30 cellular contexts compared by ENCODE assay signal in genomic region chr15:57594479-57594878, GRCh38. TPM values are rescaled to one million over a fixed set of nuclear protein-coding genes. Genes with fewer than 3 reads are reported as not detected.
DNase-seq lines count a peak whose midpoint lies in the region; ATAC-seq, FAIRE-seq and TF ChIP-seq lines count a peak whose summit lies in the region.
"Had no signal": no experiment of that assay in that cellular context is flagged by ENCODE, and none has a peak within 500 bp of the region (broad histone marks: within the 10 kb centered on the region; RNA-seq: fewer than 3 reads in every experiment).

No MANE protein-coding gene starts in this region.

- H3K27ac ChIP-seq in left ventricle myocardium inferior (replicated peaks) (peak overlapping the region; percentile 95), sigmoid colon (peak overlapping the region; percentile 68 to 91 (median 82))
- H3K27ac ChIP-seq: SJSA1, VCaP had no signal

- H3K36me3 Mint-ChIP-seq in endothelial cell (ENCODE audit: low read depth, unreplicated experiment), result peaks cover 24% of the 10 kb centered on the region
- H3K36me3 Mint-ChIP-seq: activated naive CD8-positive, alpha-beta T cell treated with anti-CD3 and anti-CD28 coated beads for 36 hours; CD4-positive, alpha-beta memory T cell; stimulated activated memory B cell treated with anti-CD40 and anti-IgM and Interleukin-4, amounts not matched to agents 10 μg/mL and 1 μg/mL and 100 μg/mL, for 72 hours had no signal

- peaks cover 67% of the 10 kb centered on the region for H3K4me1 Mint-ChIP-seq in endothelial cell (ENCODE audit: unreplicated experiment)

- H3K27me3 ChIP-seq in left ventricle myocardium inferior (ENCODE audit: low read depth) (no peaks in the 10 kb centered on the region), sigmoid colon (no peaks in the 10 kb centered on the region)

- WGBS in sigmoid colon, 2 donors, result 90 to 93% methylated on average over 6 of the region's 6 CpGs

- H3K9me3 ChIP-seq in left ventricle myocardium inferior (replicated peaks) (no peaks in the 10 kb centered on the region), sigmoid colon (no peaks in the 10 kb centered on the region)
- H3K9me3 ChIP-seq: SJSA1 had no signal

- intact Hi-C loops in left ventricle myocardium inferior (cut with micrococcal nuclease) (no loop called here), left ventricle myocardium superior (cut with micrococcal nuclease) (no loop called here), sigmoid colon (cut with DNase I) (no loop called here)

- peak; percentile 13 for FAIRE-seq in urothelium cell line (lab: Jason Lieb, UNC)

- ATAC-seq in left ventricle myocardium superior, result no peak
- ATAC-seq: HCT116; stimulated activated memory B cell treated with anti-CD40 and anti-IgM and Interleukin-4, amounts not matched to agents 10 μg/mL and 1 μg/mL and 100 μg/mL, for 72 hours had no signal

- H3K27me3 Mint-ChIP-seq in endothelial cell (ENCODE audit: unreplicated experiment), result peaks cover 7% of the 10 kb centered on the region

- no peak overlapping the region for H3K27ac Mint-ChIP-seq in endothelial cell (ENCODE audit: unreplicated experiment)
- H3K27ac Mint-ChIP-seq: activated naive CD8-positive, alpha-beta T cell treated with anti-CD3 and anti-CD28 coated beads for 36 hours; activated T-cell treated with anti-CD3 and anti-CD28 coated beads, Interleukin-2, amount 50 U/mL, for 24 hours; CD4-positive, alpha-beta memory T cell; dendritic cell treated with granulocyte-macrophage colony-stimulating factor and Interleukin-4, amounts not matched to agents 40 ng/mL and 50 ng/mL, for 4 days; immature natural killer cell; stimulated activated memory B cell treated with anti-CD40 and anti-IgM and Interleukin-4, amounts not matched to agents 10 μg/mL and 1 μg/mL and 100 μg/mL, for 72 hours had no signal

- no peaks in the 10 kb centered on the region for H3K9me3 Mint-ChIP-seq in endothelial cell (ENCODE audit: unreplicated experiment)
- H3K9me3 Mint-ChIP-seq: activated naive CD8-positive, alpha-beta T cell treated with anti-CD3 and anti-CD28 coated beads for 36 hours; activated T-cell treated with anti-CD3 and anti-CD28 coated beads, Interleukin-2, amount 50 U/mL, for 24 hours; CD4-positive, alpha-beta memory T cell; dendritic cell treated with granulocyte-macrophage colony-stimulating factor and Interleukin-4, amounts not matched to agents 40 ng/mL and 50 ng/mL, for 4 days; immature natural killer cell; stimulated activated memory B cell treated with anti-CD40 and anti-IgM and Interleukin-4, amounts not matched to agents 10 μg/mL and 1 μg/mL and 100 μg/mL, for 72 hours had no signal

- H3K4me3 Mint-ChIP-seq in endothelial cell (ENCODE audit: unreplicated experiment), result peak overlapping the region; percentile 76
- H3K4me3 Mint-ChIP-seq: activated naive CD8-positive, alpha-beta T cell treated with anti-CD3 and anti-CD28 coated beads for 36 hours; activated T-cell treated with anti-CD3 and anti-CD28 coated beads, Interleukin-2, amount 50 U/mL, for 24 hours; dendritic cell treated with granulocyte-macrophage colony-stimulating factor and Interleukin-4, amounts not matched to agents 40 ng/mL and 50 ng/mL, for 4 days; immature natural killer cell; stimulated activated memory B cell treated with anti-CD40 and anti-IgM and Interleukin-4, amounts not matched to agents 10 μg/mL and 1 μg/mL and 100 μg/mL, for 72 hours had no signal

- TF ChIP-seq CTCF in left ventricle myocardium inferior (IDR thresholded peaks at IDR 0.05; ENCODE audit: borderline replicate concordance), result no peak
- no peak for TF ChIP-seq CTCF in endothelial cell (IDR thresholded peaks at IDR 0.05; ENCODE audit: unreplicated experiment)
- no peak for TF ChIP-seq CTCF in sigmoid colon (IDR thresholded peaks at IDR 0.05)

- H3K36me3 ChIP-seq in left ventricle myocardium inferior (peaks cover 4% of the 10 kb centered on the region), sigmoid colon (no peaks in the 10 kb centered on the region)
- H3K36me3 ChIP-seq: SJSA1 had no signal

- TF ChIP-seq POLR2A in sigmoid colon (IDR thresholded peaks at IDR 0.05), result no peak

- H3K4me1 ChIP-seq in left ventricle myocardium inferior (peaks cover 72% of the 10 kb centered on the region), sigmoid colon (peaks cover 0 to 70% (median 63%) of the 10 kb centered on the region in 4 donors)

- H3K4me3 ChIP-seq in left ventricle myocardium inferior (peak overlapping the region; percentile 88), sigmoid colon (no peak overlapping the region)
- H3K4me3 ChIP-seq: SJSA1 had no signal

- no peak for DNase-seq in left ventricle myocardium inferior
- no peak for DNase-seq in left ventricle myocardium superior
- no peak for DNase-seq in endothelial cell (ENCODE audit: low spot score)
- DNase-seq in sigmoid colon, result no peak
- DNase-seq in urothelium cell line (ENCODE audit: low spot score), result no peak
- DNase-seq in activated CD4-positive, alpha-beta T cell treated with anti-CD3 and anti-CD28 coated beads, Interleukin-2, amount 50 U/mL, for 1 hour, result no peak
- DNase-seq in activated CD4-positive, alpha-beta T cell treated with anti-CD3 and anti-CD28 coated beads for 1 hour, result no peak
- no peak for DNase-seq in mesenteric fat pad (ENCODE audit: low spot score)
- DNase-seq: activated CD4-positive, alpha-beta T cell treated with anti-CD3 and anti-CD28 coated beads for 4 hours; activated effector memory CD4-positive, alpha-beta T cell treated with anti-CD3 and anti-CD28 coated beads, Interleukin-2, amount 50 U/mL, for 16 hours; activated naive CD8-positive, alpha-beta T cell treated with anti-CD3 and anti-CD28 coated beads for 36 hours; activated T-cell treated with anti-CD3 and anti-CD28 coated beads, Interleukin-2, amount 50 U/mL, for 24 hours; AML-193; aorta; caudate nucleus; CD4-positive, alpha-beta memory T cell; foreskin melanocyte; immature natural killer cell; mesendoderm; NCI-H1694 treated with DMSO at 0.1 percent for 48 hours; NCI-H446; NCI-H748 treated with DMSO at 0.1 percent for 48 hours; posterior cingulate gyrus; T1000 had no signal

- TF ChIP-seq EP300 in sigmoid colon (IDR thresholded peaks at IDR 0.05), result no peak

RNA-seq across cellular contexts. Expression of gene MYZAP, which starts 2.8 kb away (rescaled TPM):
- total RNA-seq in left ventricle myocardium inferior (934 TPM), left ventricle myocardium superior (930 TPM), endothelial cell (ENCODE audit: unreplicated experiment) (55.3 TPM), sigmoid colon (10 to 100 TPM; 31.4 to 55.6 (median 47.1) TPM), mesenteric fat pad (65.5 TPM)
- polyA plus RNA-seq in sigmoid colon, result 10 to 100 TPM in 2 of 3 donors, 1 to 10 TPM in 1; 7.2 to 48.3 (median 31.8) TPM
- total RNA-seq: A673; activated naive CD8-positive, alpha-beta T cell treated with anti-CD3 and anti-CD28 coated beads for 36 hours; SJSA1 had no signal

Comparison
In these comparisons a context has a peak if more than half of its experiments do, and no peak if none do; other contexts are left out.
1. RNA of gene MYZAP, which starts 2.8 kb away (total RNA-seq): 934 TPM in left ventricle myocardium inferior (single experiment) and 930 TPM in left ventricle myocardium superior (single experiment); 65.5 TPM in mesenteric fat pad (single experiment), 55.3 TPM in endothelial cell (single experiment) and 31.4 to 55.6 TPM in sigmoid colon; every median in the first group is over 10 times any median in the second.